In genomic region chr6:7134999-7135735, GRCh38 we compare ENCODE assay signal across 11 cellular contexts. TPM values are rescaled to one million over a fixed set of nuclear protein-coding genes. Genes with fewer than 3 reads are reported as not detected.
A peak's percentile ranks its signal among the peaks of the same experiment; 100 is the strongest.
DNase-seq lines count a peak whose midpoint lies in the region; ATAC-seq and TF ChIP-seq lines count a peak whose summit lies in the region.
"Had no signal": no experiment of that assay in that cellular context is flagged by ENCODE, and none has a peak within 500 bp of the region (broad histone marks: within the 10 kb centered on the region; RNA-seq: fewer than 3 reads in every experiment).

No MANE protein-coding gene starts in this region.

- H3K79me2 ChIP-seq in OCI-LY3 (ENCODE audit: low read length), result peaks cover 84% of the 10 kb centered on the region

- H3K4me1 ChIP-seq in OCI-LY3 (ENCODE audit: low read length) (peaks cover 93% of the 10 kb centered on the region), thymus (ENCODE audit: control insufficient read depth, insufficient read depth, low read length) (peaks cover 56% of the 10 kb centered on the region), upper lobe of left lung (peaks cover 25 to 57% (median 45%) of the 10 kb centered on the region in 4 donors), esophagus muscularis mucosa (peaks cover 31 to 62% (median 50%) of the 10 kb centered on the region in 4 donors)

- H3K27me3 Mint-ChIP-seq in activated naive CD4-positive, alpha-beta T cell treated with anti-CD3 and anti-CD28 coated beads, Interleukin-2, amount 50 U/mL, for 24 hours, result no peaks in the 10 kb centered on the region

- H2AFZ ChIP-seq in OCI-LY3 (ENCODE audit: low read depth, low read length), result no peak overlapping the region

- H3K27me3 ChIP-seq in OCI-LY3 (ENCODE audit: low read depth, low read length), result no peaks in the 10 kb centered on the region
- no peaks in the 10 kb centered on the region for H3K27me3 ChIP-seq in thymus (ENCODE audit: control insufficient read depth, insufficient read depth)
- no peaks in the 10 kb centered on the region for H3K27me3 ChIP-seq in upper lobe of left lung
- no peaks in the 10 kb centered on the region for H3K27me3 ChIP-seq in esophagus muscularis mucosa

- no peaks in the 10 kb centered on the region for H3K36me3 Mint-ChIP-seq in activated naive CD4-positive, alpha-beta T cell treated with anti-CD3 and anti-CD28 coated beads, Interleukin-2, amount 50 U/mL, for 24 hours

- H4K20me1 ChIP-seq in OCI-LY3 (ENCODE audit: insufficient read depth, low read length), result peaks cover 39% of the 10 kb centered on the region

- ATAC-seq in upper lobe of left lung (ENCODE audit: low FRiP score in 2 of 2), result no peak

- peaks cover 93% of the 10 kb centered on the region for H3K4me1 Mint-ChIP-seq in activated naive CD4-positive, alpha-beta T cell treated with anti-CD3 and anti-CD28 coated beads, Interleukin-2, amount 50 U/mL, for 24 hours

- intact Hi-C loops in esophagus muscularis mucosa (cut with DNase I), result loop anchor here (5.0 kb wide), 1 partner anchor 37 kb away; no protein-coding TSS in a partner anchor

- H3K27ac ChIP-seq in OCI-LY3 (ENCODE audit: low read length) (peak overlapping the region; percentile 99), epithelial cell of prostate (peak overlapping the region; percentile 15), thymus (ENCODE audit: low read depth) (peak overlapping the region; percentile 73), upper lobe of left lung (peak overlapping the region in 1 of 4 donors; percentile 92), esophagus muscularis mucosa (replicated peaks in 1 of 4) (no peak overlapping the region)

- TF ChIP-seq EP300 in upper lobe of left lung (IDR thresholded peaks at IDR 0.05), result no peak
- TF ChIP-seq EP300 in esophagus muscularis mucosa (IDR thresholded peaks at IDR 0.05), result no peak

- H3K9me3 Mint-ChIP-seq in activated naive CD4-positive, alpha-beta T cell treated with anti-CD3 and anti-CD28 coated beads, Interleukin-2, amount 50 U/mL, for 24 hours, result no peaks in the 10 kb centered on the region
- H3K9me3 Mint-ChIP-seq: nephron had no signal

- H3K4me3 ChIP-seq in OCI-LY3 (ENCODE audit: low read length) (peak overlapping the region; percentile 11; the same call in 1 of the 2 replicates), thymus (ENCODE audit: low read length) (no peak overlapping the region), upper lobe of left lung (no peak overlapping the region), esophagus muscularis mucosa (no peak overlapping the region)

- H3K9ac ChIP-seq in OCI-LY3 (ENCODE audit: low read length), result no peak overlapping the region; the same call in 1 of the 2 replicates

- TF ChIP-seq POLR2A in upper lobe of left lung (IDR thresholded peaks at IDR 0.05) (no peak), esophagus muscularis mucosa (IDR thresholded peaks at IDR 0.05; ENCODE audit: low read depth) (no peak)

- H3K36me3 ChIP-seq in OCI-LY3 (replicated peaks; ENCODE audit: low read depth, low read length) (no peaks in the 10 kb centered on the region), thymus (ENCODE audit: control insufficient read depth, insufficient read depth) (no peaks in the 10 kb centered on the region), upper lobe of left lung (no peaks in the 10 kb centered on the region), esophagus muscularis mucosa (no peaks in the 10 kb centered on the region)

- DNase-seq in activated naive CD4-positive, alpha-beta T cell (lab: John Stamatoyannopoulos, UW), result no peak
- DNase-seq in epithelial cell of prostate (ENCODE audit: low read depth, low spot score), result no peak
- no peak for DNase-seq in upper lobe of left lung
- no peak for DNase-seq in NCI-H187 treated with DMSO at 0.1 percent for 48 hours (lab: John Stamatoyannopoulos, UW)
- no peak for DNase-seq in esophagus muscularis mucosa (ENCODE audit: extremely low spot score)
- DNase-seq: effector memory CD4-positive, alpha-beta T cell; SHP77 had no signal

- H3K9me3 ChIP-seq in OCI-LY3 (ENCODE audit: insufficient read depth, low read length), result no peaks in the 10 kb centered on the region
- H3K9me3 ChIP-seq in thymus (ENCODE audit: control insufficient read depth), result no peaks in the 10 kb centered on the region
- H3K9me3 ChIP-seq in upper lobe of left lung, result no peaks in the 10 kb centered on the region
- H3K9me3 ChIP-seq in esophagus muscularis mucosa, result no peaks in the 10 kb centered on the region

- H3K4me2 ChIP-seq in OCI-LY3 (ENCODE audit: low read length), result peak overlapping the region; percentile 98

- H3K27ac Mint-ChIP-seq in activated naive CD4-positive, alpha-beta T cell treated with anti-CD3 and anti-CD28 coated beads, Interleukin-2, amount 50 U/mL, for 24 hours, result peak overlapping the region; percentile 65

- no peak overlapping the region for H3K4me3 Mint-ChIP-seq in activated naive CD4-positive, alpha-beta T cell treated with anti-CD3 and anti-CD28 coated beads, Interleukin-2, amount 50 U/mL, for 24 hours
- H3K4me3 Mint-ChIP-seq: nephron had no signal

- no peak for TF ChIP-seq CTCF in OCI-LY3 (IDR thresholded peaks at IDR 0.05; ENCODE audit: low read depth, low read length)
- TF ChIP-seq CTCF in upper lobe of left lung (IDR thresholded peaks at IDR 0.05), result no peak
- TF ChIP-seq CTCF in esophagus muscularis mucosa (IDR thresholded peaks at IDR 0.05), result no peak

- WGBS in thymus, result 89% methylated on average over 4 of the region's 4 CpGs
- WGBS in upper lobe of left lung, 2 donors, result 83 to 85% methylated on average over 4 of the region's 4 CpGs
- WGBS in esophagus muscularis mucosa, result 90% methylated on average over 4 of the region's 4 CpGs

RNA-seq across cellular contexts. Expression of gene RREB1, which starts 27.4 kb away (rescaled TPM):
- polyA plus RNA-seq in thymus, result 9.2 TPM
- total RNA-seq in upper lobe of left lung (100 to 1,000 TPM in 2 of 6 donors, 10 to 100 TPM in 4; 44.2 to 112 (median 60.5) TPM), esophagus muscularis mucosa (10 to 100 TPM; 17.7 to 36.6 (median 28.8) TPM)

Comparison
In these comparisons a context has a peak if more than half of its experiments do, and no peak if none do; other contexts are left out.
1. H3K27ac ChIP-seq: peak in OCI-LY3 (single experiment), epithelial cell of prostate (single experiment) and thymus (single experiment); none in esophagus muscularis mucosa (0 of 4).